In genomic region chr5:137754961-137755762, GRCh38 we compare ENCODE assay signal across 8 cellular contexts. TPM values are rescaled to one million over a fixed set of nuclear protein-coding genes. Genes with fewer than 3 reads are reported as not detected.
A peak's percentile ranks its signal among the peaks of the same experiment; 100 is the strongest.
DNase-seq lines count a peak whose midpoint lies in the region; ATAC-seq and TF ChIP-seq lines count a peak whose summit lies in the region.

No MANE protein-coding gene starts in this region.

- H3K4me3 ChIP-seq in astrocyte of the spinal cord (ENCODE audit: low read depth, low read length), result peak overlapping the region; percentile 93
- peak overlapping the region; percentile 74 for H3K4me3 ChIP-seq in left lung
- H3K4me3 ChIP-seq in tibial artery, result peak overlapping the region; percentile 68 to 86

- H3K9me3 ChIP-seq in left lung (no peaks in the 10 kb centered on the region), tibial artery (no peaks in the 10 kb centered on the region)

- intact Hi-C loops in left lung (cut with DNase I) (no loop called here), tibial artery (cut with DNase I; ENCODE audit: low total_unique reads) (loop anchor here (10.0 kb wide), 1 partner anchor 280 kb away; the partner anchor contains the start of gene FAM13B)

- peaks cover 4 to 31% of the 10 kb centered on the region in 2 donors for H3K4me1 ChIP-seq in left lung
- H3K4me1 ChIP-seq in tibial artery, result peaks cover 0 to 23% (median 14%) of the 10 kb centered on the region in 4 donors

- H3K27me3 ChIP-seq in left lung, result no peaks in the 10 kb centered on the region
- H3K27me3 ChIP-seq in tibial artery, result no peaks in the 10 kb centered on the region

- TF ChIP-seq CTCF in astrocyte of the spinal cord (IDR thresholded peaks at IDR 0.05; ENCODE audit: low read depth, low read length), result no peak
- TF ChIP-seq CTCF in left lung (IDR thresholded peaks at IDR 0.05), result no peak
- no peak for TF ChIP-seq CTCF in tibial artery (IDR thresholded peaks at IDR 0.05)

- H3K27ac ChIP-seq in left lung (peak overlapping the region; percentile 99), tibial artery (peak overlapping the region; percentile 96 to 99)

- in situ Hi-C loops in astrocyte of the spinal cord (cut with HindIII; ENCODE audit: low sequenced_read_pairs), result no loop called here

- no peaks in the 10 kb centered on the region for H3K36me3 ChIP-seq in left lung
- H3K36me3 ChIP-seq in tibial artery, result peaks cover 0 to 4% (median 0%) of the 10 kb centered on the region in 3 donors

- peak; percentile 21 for ATAC-seq in HG03432 (IDR thresholded peaks at IDR 0.05; ENCODE audit: unreplicated experiment)
- peak; percentile 38 for ATAC-seq in left lung
- no peak for ATAC-seq in HG02938 (IDR thresholded peaks at IDR 0.05; ENCODE audit: unreplicated experiment)

- peak; percentile 68 for DNase-seq in NCI-H2171 treated with DMSO at 0.1 percent for 48 hours (lab: John Stamatoyannopoulos, UW)
- no peak for DNase-seq in NCI-H2171 (lab: John Stamatoyannopoulos, UW)
- DNase-seq in astrocyte of the spinal cord (ENCODE audit: low read depth, low spot score), result no peak
- DNase-seq in left lung, result peak in 1 of 2 donors; percentile 33
- DNase-seq in tibial artery, result no peak
- DNase-seq in NCI-H187 treated with DMSO at 0.1 percent for 48 hours (lab: John Stamatoyannopoulos, UW), result no peak

RNA-seq across cellular contexts. Expression of gene HNRNPA0, which starts 1.0 kb away (rescaled TPM):
- 10 to 100 TPM; 22.7 to 24.2 TPM for total RNA-seq in left lung

RNA-seq across cellular contexts. Expression of gene KLHL3, which starts 19.3 kb away (rescaled TPM):
- 1 to 10 TPM; 5.4 to 5.5 TPM for total RNA-seq in left lung
